21 cellular contexts compared by ENCODE assay signal in the genomic region with DNA sequence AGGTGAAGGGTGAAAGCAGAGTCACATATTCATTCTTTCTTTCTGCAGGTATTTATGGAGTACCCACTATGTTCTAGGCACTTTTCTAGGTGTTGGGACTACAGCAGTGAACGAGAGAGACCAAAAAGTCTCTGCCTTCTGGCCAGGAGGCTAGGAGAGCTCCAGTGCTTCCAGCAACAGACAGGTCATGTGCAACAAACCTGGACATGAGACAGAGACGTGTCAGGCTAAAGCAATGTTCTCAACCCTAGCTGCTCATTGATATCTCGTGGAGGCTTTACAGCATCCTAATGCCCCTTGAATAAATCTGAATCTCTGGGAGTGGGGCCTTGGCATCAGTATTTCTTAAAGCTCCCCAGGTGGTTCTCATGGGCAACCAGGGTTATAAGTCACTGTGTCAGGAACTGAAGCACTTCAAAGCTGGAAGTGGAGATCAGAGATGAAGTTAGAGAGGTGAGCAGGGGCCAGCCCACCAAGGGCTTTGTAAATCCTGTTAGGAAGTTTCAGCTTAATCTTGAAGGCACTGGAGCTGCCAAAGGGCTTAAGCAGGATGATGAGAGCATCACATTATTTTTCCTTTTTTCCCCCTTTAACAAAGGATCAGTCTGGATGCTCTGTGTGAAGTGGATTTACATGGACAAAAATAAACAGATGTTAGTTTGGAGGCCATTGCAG. TPM values are rescaled to one million over a fixed set of nuclear protein-coding genes. Genes with fewer than 3 reads are reported as not detected.
"Had no signal": no experiment of that assay in that cellular context is flagged by ENCODE, and none has a peak within 500 bp of the region (broad histone marks: within the 10 kb centered on the region; RNA-seq: fewer than 3 reads in every experiment).

No MANE protein-coding gene starts in this region.

- DNase-seq: effector memory CD4-positive, alpha-beta T cell; foreskin fibroblast; heart left ventricle; hypothalamus; kidney glomerular epithelial cell; mammary epithelial cell; naive thymus-derived CD4-positive, alpha-beta T cell; stimulated activated CD4-positive, alpha-beta T cell treated with anti-CD3 and anti-CD28 coated beads, Interleukin-2, amount 100 ng/mL, for 24 hours; stimulated activated CD4-positive, alpha-beta T cell treated with anti-CD3 and anti-CD28 coated beads, Interleukin-4, amount 100 ng/mL, for 4 hours; stimulated activated naive CD4-positive, alpha-beta T cell; stomach; transverse colon had no signal

- H3K4me3 ChIP-seq: esophagus muscularis mucosa, heart left ventricle, stomach, thoracic aorta, transverse colon had no signal

- H3K9me3 ChIP-seq: esophagus muscularis mucosa, heart left ventricle, neutrophil, stomach, thoracic aorta, transverse colon had no signal

- H3K4me1 ChIP-seq: esophagus muscularis mucosa, stomach had no signal

- H3K27me3 Mint-ChIP-seq: naive thymus-derived CD4-positive, alpha-beta T cell had no signal

- H3K27me3 ChIP-seq: esophagus muscularis mucosa, heart left ventricle, neutrophil, stomach, transverse colon had no signal

- H3K27ac ChIP-seq: epithelial cell of prostate, esophagus muscularis mucosa, heart left ventricle, neutrophil, stomach, thoracic aorta, transverse colon had no signal

- ATAC-seq: heart left ventricle; naive thymus-derived CD4-positive, alpha-beta T cell; sciatic nerve had no signal

- FAIRE-seq: endometrium, islet of Langerhans had no signal

- H3K9me3 Mint-ChIP-seq: naive thymus-derived CD4-positive, alpha-beta T cell had no signal

- H3K36me3 ChIP-seq: transverse colon had no signal

RNA-seq across cellular contexts. Expression of a gene that starts 36.5 kb away (rescaled TPM):
- total RNA-seq: mononuclear cell; naive thymus-derived CD4-positive, alpha-beta T cell had no signal
- polyA plus RNA-seq: mammary epithelial cell, neural cell had no signal
